In genomic region chr2:26033769-26034596, GRCh38 we compare ENCODE assay signal across 8 cellular contexts. TPM values are rescaled to one million over a fixed set of nuclear protein-coding genes. Genes with fewer than 3 reads are reported as not detected.
A peak's percentile ranks its signal among the peaks of the same experiment; 100 is the strongest.
DNase-seq lines count a peak whose midpoint lies in the region; ATAC-seq and TF ChIP-seq lines count a peak whose summit lies in the region.

Gene RAB10 (plus strand): TSS chr2:26034084. CDS start chr2:26034609, 525 bp downstream.

- POLR2A ChIA-PET in PC-3 (lab: Charles Lee; ENCODE audit: unreplicated experiment) = interaction anchor here (0.5 to 1.2 kb wide), 4 partner anchors 25 to 192 kb away, joined by 3 to 5 read pairs (median 4); no protein-coding TSS in a partner anchor

- intact Hi-C loops in PC-3 (cut with micrococcal nuclease) = loop anchor here (1.0 to 2.0 kb wide), 4 partner anchors 22 to 53 kb away; no protein-coding TSS in a partner anchor

- no peak for TF ChIP-seq CTCF in PC-3 (conservative IDR thresholded peaks at IDR 0.05; ENCODE audit: low read depth, low read length)

- peak within 1 kb of the TSS; percentile 85 for H3K4me3 ChIP-seq in PC-3 (ENCODE audit: low read length)
- peak within 1 kb of the TSS; percentile 94 to 96 for H3K4me3 ChIP-seq in mucosa of rectum (ENCODE audit: low read length in 2 of 2)

- BruUV-seq in PC-3 (replicated peaks; lab: Mats Ljungman, UMichigan) = no TSS peak

- H3K27ac ChIP-seq in PC-3 (ENCODE audit: low read length) (peak within 1 kb of the TSS; percentile 95), epithelial cell of prostate (peak within 1 kb of the TSS; percentile 98), mucosa of rectum (ENCODE audit: low read depth in 2 of 2, low read length in 2 of 2) (peak within 1 kb of the TSS; percentile 93 to 98)

- H3K4me2 ChIP-seq in PC-3 (ENCODE audit: low read length) = peak within 1 kb of the TSS; percentile 93

- H3K36me3 ChIP-seq in PC-3 (ENCODE audit: low read depth, low read length) = no peaks in the 10 kb centered on the region
- H3K36me3 ChIP-seq in mucosa of rectum (ENCODE audit: control insufficient read depth in 2 of 2, insufficient read depth in 2 of 2, low read length in 2 of 2) = peaks cover 0 to 2% of the 10 kb centered on the region in 2 donors

- no peak for TF ChIP-seq RAD21 in Ishikawa (IDR thresholded peaks at IDR 0.05; ENCODE audit: low read depth)

- no peaks in the 10 kb centered on the region for H3F3A ChIP-seq in PC-3 (ENCODE audit: low read length, unreplicated experiment)

- no peaks in the 10 kb centered on the region for H3K9me2 ChIP-seq in PC-3 (replicated peaks; ENCODE audit: low read length)

- peak within 1 kb of the TSS; percentile 90 for H2AFZ ChIP-seq in PC-3 (ENCODE audit: low read length)

- ATAC-seq in GM21576 (IDR thresholded peaks at IDR 0.05; ENCODE audit: unreplicated experiment) (peak; percentile 85), PC-3 (peak; percentile 85)

- DNase-seq in DMS114 treated with DMSO at 0.1 percent for 48 hours (lab: John Stamatoyannopoulos, UW; ENCODE audit: unreplicated experiment) (peak; percentile 93), PC-3 (peak; percentile 99), activated T-cell treated with anti-CD3 and anti-CD28 coated beads for 48 hours (ENCODE audit: low read depth) (peak; percentile 100), epithelial cell of prostate (ENCODE audit: low read depth, low spot score) (peak; percentile 95)
- peak; percentile 99 for DNase-seq in stimulated activated CD8-positive, alpha-beta memory T cell treated with anti-CD3 and anti-CD28 coated beads, Interleukin-4, amount 100 ng/mL, for 48 hours

- peaks cover 58% of the 10 kb centered on the region for H3K79me2 ChIP-seq in PC-3 (ENCODE audit: low read length)

- H3K27me3 ChIP-seq in PC-3 (ENCODE audit: low read length) = no peaks in the 10 kb centered on the region
- H3K27me3 ChIP-seq in mucosa of rectum (ENCODE audit: control insufficient read depth in 2 of 2, insufficient read depth in 2 of 2, low read length in 2 of 2) = no peaks in the 10 kb centered on the region

- H3K4me1 ChIP-seq in PC-3 (ENCODE audit: insufficient read depth, low read length) (peaks cover 10% of the 10 kb centered on the region), mucosa of rectum (ENCODE audit: control insufficient read depth in 2 of 2, insufficient read depth in 2 of 2, low read length in 2 of 2) (peaks cover 10 to 22% of the 10 kb centered on the region in 2 donors)

- no peak for TF ChIP-seq EP300 in Ishikawa (IDR thresholded peaks at IDR 0.05; ENCODE audit: borderline replicate concordance)

- H3K9me3 ChIP-seq in PC-3 (ENCODE audit: low read length) = no peaks in the 10 kb centered on the region
- H3K9me3 ChIP-seq in mucosa of rectum (ENCODE audit: control insufficient read depth in 2 of 2, low read length in 2 of 2) = no peaks in the 10 kb centered on the region

- CTCF ChIA-PET in PC-3 (lab: Charles Lee) = interaction anchor here (0.6 to 0.7 kb wide), 3 partner anchors 42 to 180 kb away, joined by 3 to 8 read pairs (median 5); no protein-coding TSS in a partner anchor

- H3K9ac ChIP-seq in PC-3 (ENCODE audit: low read length) (peak within 1 kb of the TSS; percentile 93), mucosa of rectum (ENCODE audit: low read depth in 1 of 2, low read length in 2 of 2) (peak within 1 kb of the TSS; percentile 92 to 93)

- H4K20me1 ChIP-seq in PC-3 (ENCODE audit: low read length) = peaks cover 42% of the 10 kb centered on the region

TF ChIP-seq in Ishikawa, 13 proteins besides CTCF, POLR2A, EP300 and RAD21:
- TF ChIP-seq TEAD4 (IDR thresholded peaks at IDR 0.05) = peak; percentile 3; the same call in 1 of the 2 replicates
- TF ChIP-seq CEBPB (IDR thresholded peaks at IDR 0.05) = no peak
- peak; percentile 55; the same call in 1 of the 2 replicates for TF ChIP-seq TCF12 (IDR thresholded peaks at IDR 0.05; ENCODE audit: low read depth)
- peak; percentile 45 for TF ChIP-seq USF1 (IDR thresholded peaks at IDR 0.05)
- TF ChIP-seq MAX (IDR thresholded peaks at IDR 0.05) = peak; percentile 81
- TF ChIP-seq ZBTB7A (IDR thresholded peaks at IDR 0.05; ENCODE audit: low read depth) = no peak
- peak; percentile 98 for TF ChIP-seq TAF1 (IDR thresholded peaks at IDR 0.05; ENCODE audit: low read depth)
- TF ChIP-seq YY1 (IDR thresholded peaks at IDR 0.05; ENCODE audit: low read depth) = peak; percentile 78
- TF ChIP-seq FOXM1 (IDR thresholded peaks at IDR 0.05; ENCODE audit: borderline replicate concordance, low read depth) = peak; percentile 33; the same call in 1 of the 2 replicates

RNA-seq across cellular contexts. Expression of gene RAB10, which starts in this region (rescaled TPM):
- total RNA-seq in PC-3 (2014; rRNA removed) = 138 and 149 TPM in 2 replicates

Comparison
In these comparisons a context has a peak if more than half of its experiments do, and no peak if none do; other contexts are left out.
1. Peak in every context shown above with its lines: DNase-seq, ATAC-seq, H3K4me3 ChIP-seq and H3K27ac ChIP-seq.